In the genomic region with DNA sequence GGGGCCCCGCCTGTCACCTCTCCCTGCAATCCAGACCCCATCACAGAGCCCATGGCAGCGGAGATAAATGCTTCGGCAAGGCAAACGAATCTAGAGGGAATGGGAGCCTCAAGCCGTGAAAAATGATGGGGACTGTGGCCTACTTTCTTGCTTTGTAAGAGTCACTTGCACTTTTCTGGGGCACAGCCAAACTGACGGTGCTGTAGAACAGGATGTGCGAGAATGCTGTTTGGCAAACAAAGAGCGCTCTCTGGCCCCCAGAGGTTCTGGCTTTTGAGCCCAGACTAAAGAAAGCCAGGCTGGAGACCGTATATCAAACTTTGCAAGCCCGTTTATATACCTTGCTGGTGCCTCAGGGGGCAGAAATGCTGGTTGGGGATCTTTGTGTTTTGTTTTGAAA, we compare ENCODE assay signal across 14 cellular contexts.
DNase-seq lines count a peak whose midpoint lies in the region; ATAC-seq, FAIRE-seq and TF ChIP-seq lines count a peak whose summit lies in the region.
"Had no signal": no experiment of that assay in that cellular context is flagged by ENCODE, and none has a peak within 500 bp of the region (broad histone marks: within the 10 kb centered on the region; RNA-seq: fewer than 3 reads in every experiment).

No MANE protein-coding gene starts in this region.

- no peaks in the 10 kb centered on the region for H3K4me1 ChIP-seq in kidney (ENCODE audit: control insufficient read depth in 1 of 2, insufficient read depth in 1 of 2, low read depth in 1 of 2, low read length in 2 of 2)
- peaks cover 0 to 82% (median 70%) of the 10 kb centered on the region in 4 donors for H3K4me1 ChIP-seq in sigmoid colon

- no peak for ATAC-seq in HG02763 (IDR thresholded peaks at IDR 0.05; ENCODE audit: unreplicated experiment)
- ATAC-seq in GM19035 (IDR thresholded peaks at IDR 0.05; ENCODE audit: unreplicated experiment) = no peak

- no peaks in the 10 kb centered on the region for H3K27me3 ChIP-seq in sigmoid colon

- 29 to 70% methylated on average over 10 of the region's 10 CpGs for WGBS in sigmoid colon, 2 donors

- H3K27ac ChIP-seq in coronary artery (peak overlapping the region; percentile 85 to 92), kidney (ENCODE audit: low read depth in 2 of 2, low read length in 2 of 2) (no peak overlapping the region), sigmoid colon (peak overlapping the region; percentile 76 to 89 (median 80))

- intact Hi-C loops in kidney (cut with DNase I) (no loop called here), sigmoid colon (cut with DNase I) (loop anchor here (5.0 to 10.0 kb wide), 3 partner anchors 64 to 187 kb away; no protein-coding TSS in a partner anchor)

- H3K4me3 ChIP-seq in coronary artery (peak overlapping the region; percentile 25), kidney (ENCODE audit: low read length in 2 of 2) (no peak overlapping the region), sigmoid colon (no peak overlapping the region)

- peaks cover 3% of the 10 kb centered on the region for H3K36me3 Mint-ChIP-seq in endothelial cell (ENCODE audit: low read depth, unreplicated experiment)

- no peak for TF ChIP-seq CTCF in coronary artery (IDR thresholded peaks at IDR 0.05)
- no peak for TF ChIP-seq CTCF in kidney (IDR thresholded peaks at IDR 0.05; ENCODE audit: borderline replicate concordance, extremely low read depth, insufficient read depth)
- no peak for TF ChIP-seq CTCF in sigmoid colon (IDR thresholded peaks at IDR 0.05)
- no peak for TF ChIP-seq CTCF in endothelial cell (IDR thresholded peaks at IDR 0.05; ENCODE audit: unreplicated experiment)

- TF ChIP-seq EP300 in sigmoid colon (IDR thresholded peaks at IDR 0.05) = no peak

- H3K27ac Mint-ChIP-seq in endothelial cell (ENCODE audit: unreplicated experiment) = no peak overlapping the region

- H3K4me3 Mint-ChIP-seq in endothelial cell (ENCODE audit: unreplicated experiment) = no peak overlapping the region

- H3K36me3 ChIP-seq in kidney (ENCODE audit: control insufficient read depth in 1 of 2, insufficient read depth in 2 of 2, low read length in 2 of 2) (no peaks in the 10 kb centered on the region), sigmoid colon (no peaks in the 10 kb centered on the region)

- no peak for TF ChIP-seq POLR2A in sigmoid colon (IDR thresholded peaks at IDR 0.05)

- peaks cover 5% of the 10 kb centered on the region for H3K27me3 Mint-ChIP-seq in endothelial cell (ENCODE audit: unreplicated experiment)

- no peak for FAIRE-seq in kidney (lab: Jason Lieb, UNC)
- FAIRE-seq: bronchial epithelial cell, D721Med had no signal

- no peaks in the 10 kb centered on the region for H3K4me1 Mint-ChIP-seq in endothelial cell (ENCODE audit: unreplicated experiment)

- H3K9me3 ChIP-seq in kidney (ENCODE audit: control insufficient read depth in 1 of 2, low read length in 2 of 2) (peaks cover 0 to under 1% of the 10 kb centered on the region in 2 donors), sigmoid colon (no peaks in the 10 kb centered on the region)

- H3K9ac ChIP-seq in kidney (ENCODE audit: low read length in 2 of 2) = no peak overlapping the region

- DNase-seq in ELF-1 (ENCODE audit: low read depth, low spot score) = peak; percentile 56
- no peak for DNase-seq in coronary artery (ENCODE audit: low spot score)
- DNase-seq in kidney = peak; percentile 83
- peak; percentile 97 for DNase-seq in sigmoid colon
- no peak for DNase-seq in stimulated activated naive CD4-positive, alpha-beta T cell (lab: John Stamatoyannopoulos, UW)
- no peak for DNase-seq in endothelial cell (ENCODE audit: low spot score)
- DNase-seq: activated CD4-positive, alpha-beta T cell treated with anti-CD3 and anti-CD28 coated beads, Interleukin-2, amount 50 U/mL, for 4 hours; erythroblast; NCI-H2171; SW 1271 had no signal

- H3K9me3 Mint-ChIP-seq in endothelial cell (ENCODE audit: unreplicated experiment) = no peaks in the 10 kb centered on the region

Comparison
In these comparisons a context has a peak if more than half of its experiments do, and no peak if none do; other contexts are left out.
1. DNase-seq: peak in ELF-1 (single experiment), kidney (single experiment) and sigmoid colon (single experiment); none in coronary artery (single experiment), stimulated activated naive CD4-positive, alpha-beta T cell (0 of 6) and endothelial cell (single experiment).
2. H3K27ac ChIP-seq: peak in coronary artery (2 of 2) and sigmoid colon (4 of 4); none in kidney (0 of 2).